In genomic region chr3:172040078-172040975, GRCh38 we compare ENCODE assay signal across 7 cellular contexts. TPM values are rescaled to one million over a fixed set of nuclear protein-coding genes. Genes with fewer than 3 reads are reported as not detected.
DNase-seq lines count a peak whose midpoint lies in the region; ATAC-seq and TF ChIP-seq lines count a peak whose summit lies in the region.

No MANE protein-coding gene starts in this region.

- H3K27me3 Mint-ChIP-seq in activated CD4-positive, alpha-beta memory T cell treated with anti-CD3 and anti-CD28 coated beads for 36 hours, result no peaks in the 10 kb centered on the region

- peak overlapping the region; percentile 97 for H3K27ac ChIP-seq in lower lobe of right lung

- DNase-seq in GM12865 (ENCODE audit: low read depth) (peak; percentile 61), NCI-H2171 treated with DMSO at 0.1 percent for 48 hours (lab: John Stamatoyannopoulos, UW) (peak; percentile 52), lower lobe of right lung (peak; percentile 89)
- peak; percentile 51 for DNase-seq in activated CD4-positive, alpha-beta memory T cell treated with anti-CD3 and anti-CD28 coated beads for 36 hours
- peak; percentile 21 for DNase-seq in effector CD8-positive, alpha-beta T cell (lab: John Stamatoyannopoulos, UW)
- peak; percentile 9 for DNase-seq in stimulated activated CD8-positive, alpha-beta memory T cell treated with anti-CD3 and anti-CD28 coated beads, Interleukin-12 subunit alpha, Interleukin-12 subunit beta, amount 100 ng/mL, for 24 hours (ENCODE audit: extremely low read depth)

- H3K4me1 Mint-ChIP-seq in activated CD4-positive, alpha-beta memory T cell treated with anti-CD3 and anti-CD28 coated beads for 36 hours (ENCODE audit: low read depth), result peaks cover 32% of the 10 kb centered on the region

- peak overlapping the region; percentile 49 for H3K27ac Mint-ChIP-seq in activated CD4-positive, alpha-beta memory T cell treated with anti-CD3 and anti-CD28 coated beads for 36 hours

- intact Hi-C loops in activated CD4-positive, alpha-beta memory T cell treated with anti-CD3 and anti-CD28 coated beads for 36 hours (cut with micrococcal nuclease), result loop anchor here (5.0 kb wide), 1 partner anchor 477 kb away; no protein-coding TSS in a partner anchor
- intact Hi-C loops in lower lobe of right lung (cut with DNase I), result no loop called here

- ATAC-seq in HG02588 (IDR thresholded peaks at IDR 0.05; ENCODE audit: unreplicated experiment) (peak; percentile 31), lower lobe of right lung (peak; percentile 91 to 94)

- TF ChIP-seq CTCF in GM12865 (IDR thresholded peaks at IDR 0.05; ENCODE audit: insufficient read depth, low read depth, low read length, missing control alignments) (no peak), lower lobe of right lung (IDR thresholded peaks at IDR 0.05) (peak; percentile 22)

- CTCF ChIA-PET in activated CD4-positive, alpha-beta memory T cell treated with anti-CD3 and anti-CD28 coated beads for 36 hours (lab: Charles Lee), result interaction anchor here (1.0 to 2.6 kb wide), 2 partner anchors 48 to 99 kb away, joined by 3 to 9 read pairs; no protein-coding TSS in a partner anchor

- H3K4me3 Mint-ChIP-seq in activated CD4-positive, alpha-beta memory T cell treated with anti-CD3 and anti-CD28 coated beads for 36 hours, result peak overlapping the region; percentile 88

- no peaks in the 10 kb centered on the region for H3K36me3 Mint-ChIP-seq in activated CD4-positive, alpha-beta memory T cell treated with anti-CD3 and anti-CD28 coated beads for 36 hours

- no peaks in the 10 kb centered on the region for H3K27me3 ChIP-seq in lower lobe of right lung (ENCODE audit: low read depth)

- no peaks in the 10 kb centered on the region for H3K9me3 ChIP-seq in lower lobe of right lung

- no peaks in the 10 kb centered on the region for H3K9me3 Mint-ChIP-seq in activated CD4-positive, alpha-beta memory T cell treated with anti-CD3 and anti-CD28 coated beads for 36 hours

- POLR2A ChIA-PET in activated CD4-positive, alpha-beta memory T cell treated with anti-CD3 and anti-CD28 coated beads for 36 hours (lab: Charles Lee), result no interaction called here

- peak overlapping the region; percentile 96 for H3K4me3 ChIP-seq in GM12865 (ENCODE audit: low read depth, low read length)
- H3K4me3 ChIP-seq in lower lobe of right lung, result peak overlapping the region; percentile 90

- peaks cover 49% of the 10 kb centered on the region for H3K4me1 ChIP-seq in lower lobe of right lung

- no peaks in the 10 kb centered on the region for H3K36me3 ChIP-seq in lower lobe of right lung

RNA-seq across cellular contexts. Expression of gene FNDC3B, which starts 0.9 kb away (rescaled TPM):
- total RNA-seq in activated CD4-positive, alpha-beta memory T cell treated with anti-CD3 and anti-CD28 coated beads for 36 hours, result 10 to 100 TPM; 14.4 to 17.8 TPM
- total RNA-seq in lower lobe of right lung, result 153 TPM

Comparison
In these comparisons a context has a peak if more than half of its experiments do, and no peak if none do; other contexts are left out.
1. Peak in every context shown above with its lines: DNase-seq, ATAC-seq, H3K4me3 ChIP-seq and H3K27ac ChIP-seq.
2. DNase-seq: peak in every context shown above with its lines; median percentile 89 in lower lobe of right lung; 61 in GM12865; 52 in NCI-H2171 treated with DMSO at 0.1 percent for 48 hours; 51 in activated CD4-positive, alpha-beta memory T cell treated with anti-CD3 and anti-CD28 coated beads for 36 hours; 21 in effector CD8-positive, alpha-beta T cell; 9 in stimulated activated CD8-positive, alpha-beta memory T cell treated with anti-CD3 and anti-CD28 coated beads, Interleukin-12 subunit alpha, Interleukin-12 subunit beta, amount 100 ng/mL, for 24 hours.